ENCODE assay signal across 1 cellular context in genomic region chr16:10951016-10951415, GRCh38.
TF ChIP-seq lines count a peak whose summit lies in the region.

No MANE protein-coding gene starts in this region.

TF ChIP-seq in GM12878, 131 proteins besides CTCF, POLR2A, EP300 and RAD21:
- TF ChIP-seq, protein P1, sequence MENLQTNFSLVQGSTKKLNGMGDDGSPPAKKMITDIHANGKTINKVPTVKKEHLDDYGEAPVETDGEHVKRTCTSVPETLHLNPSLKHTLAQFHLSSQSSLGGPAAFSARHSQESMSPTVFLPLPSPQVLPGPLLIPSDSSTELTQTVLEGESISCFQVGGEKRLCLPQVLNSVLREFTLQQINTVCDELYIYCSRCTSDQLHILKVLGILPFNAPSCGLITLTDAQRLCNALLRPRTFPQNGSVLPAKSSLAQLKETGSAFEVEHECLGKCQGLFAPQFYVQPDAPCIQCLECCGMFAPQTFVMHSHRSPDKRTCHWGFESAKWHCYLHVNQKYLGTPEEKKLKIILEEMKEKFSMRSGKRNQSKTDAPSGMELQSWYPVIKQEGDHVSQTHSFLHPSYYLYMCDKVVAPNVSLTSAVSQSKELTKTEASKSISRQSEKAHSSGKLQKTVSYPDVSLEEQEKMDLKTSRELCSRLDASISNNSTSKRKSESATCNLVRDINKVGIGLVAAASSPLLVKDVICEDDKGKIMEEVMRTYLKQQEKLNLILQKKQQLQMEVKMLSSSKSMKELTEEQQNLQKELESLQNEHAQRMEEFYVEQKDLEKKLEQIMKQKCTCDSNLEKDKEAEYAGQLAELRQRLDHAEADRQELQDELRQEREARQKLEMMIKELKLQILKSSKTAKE (IDR thresholded peaks at IDR 0.05; ENCODE audit: low read depth, poor library complexity, severe bottlenecking), result no peak
- TF ChIP-seq SPI1 (IDR thresholded peaks at IDR 0.05; ENCODE audit: borderline replicate concordance, insufficient read depth, low read depth, low read length) (no peak), CREB1 (IDR thresholded peaks at IDR 0.05; ENCODE audit: low read depth) (no peak), NR2F1 (conservative IDR thresholded peaks at IDR 0.05) (no peak), CEBPB (IDR thresholded peaks at IDR 0.05; ENCODE audit: borderline replicate concordance in 1 of 2, low read depth in 2 of 2, low read length in 2 of 2) (no peak), RUNX3 (IDR thresholded peaks at IDR 0.05; ENCODE audit: low read length) (no peak), NR2C2 (IDR thresholded peaks at IDR 0.05; ENCODE audit: borderline replicate concordance, control insufficient read depth, insufficient read length, low read depth) (no peak)
- TF ChIP-seq, protein P2, sequence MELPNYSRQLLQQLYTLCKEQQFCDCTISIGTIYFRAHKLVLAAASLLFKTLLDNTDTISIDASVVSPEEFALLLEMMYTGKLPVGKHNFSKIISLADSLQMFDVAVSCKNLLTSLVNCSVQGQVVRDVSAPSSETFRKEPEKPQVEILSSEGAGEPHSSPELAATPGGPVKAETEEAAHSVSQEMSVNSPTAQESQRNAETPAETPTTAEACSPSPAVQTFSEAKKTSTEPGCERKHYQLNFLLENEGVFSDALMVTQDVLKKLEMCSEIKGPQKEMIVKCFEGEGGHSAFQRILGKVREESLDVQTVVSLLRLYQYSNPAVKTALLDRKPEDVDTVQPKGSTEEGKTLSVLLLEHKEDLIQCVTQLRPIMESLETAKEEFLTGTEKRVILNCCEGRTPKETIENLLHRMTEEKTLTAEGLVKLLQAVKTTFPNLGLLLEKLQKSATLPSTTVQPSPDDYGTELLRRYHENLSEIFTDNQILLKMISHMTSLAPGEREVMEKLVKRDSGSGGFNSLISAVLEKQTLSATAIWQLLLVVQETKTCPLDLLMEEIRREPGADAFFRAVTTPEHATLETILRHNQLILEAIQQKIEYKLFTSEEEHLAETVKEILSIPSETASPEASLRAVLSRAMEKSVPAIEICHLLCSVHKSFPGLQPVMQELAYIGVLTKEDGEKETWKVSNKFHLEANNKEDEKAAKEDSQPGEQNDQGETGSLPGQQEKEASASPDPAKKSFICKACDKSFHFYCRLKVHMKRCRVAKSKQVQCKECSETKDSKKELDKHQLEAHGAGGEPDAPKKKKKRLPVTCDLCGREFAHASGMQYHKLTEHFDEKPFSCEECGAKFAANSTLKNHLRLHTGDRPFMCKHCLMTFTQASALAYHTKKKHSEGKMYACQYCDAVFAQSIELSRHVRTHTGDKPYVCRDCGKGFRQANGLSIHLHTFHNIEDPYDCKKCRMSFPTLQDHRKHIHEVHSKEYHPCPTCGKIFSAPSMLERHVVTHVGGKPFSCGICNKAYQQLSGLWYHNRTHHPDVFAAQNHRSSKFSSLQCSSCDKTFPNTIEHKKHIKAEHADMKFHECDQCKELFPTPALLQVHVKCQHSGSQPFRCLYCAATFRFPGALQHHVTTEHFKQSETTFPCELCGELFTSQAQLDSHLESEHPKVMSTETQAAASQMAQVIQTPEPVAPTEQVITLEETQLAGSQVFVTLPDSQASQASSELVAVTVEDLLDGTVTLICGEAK (IDR thresholded peaks at IDR 0.05; ENCODE audit: borderline replicate concordance), result no peak
